8 cellular contexts compared by ENCODE assay signal in the genomic region with DNA sequence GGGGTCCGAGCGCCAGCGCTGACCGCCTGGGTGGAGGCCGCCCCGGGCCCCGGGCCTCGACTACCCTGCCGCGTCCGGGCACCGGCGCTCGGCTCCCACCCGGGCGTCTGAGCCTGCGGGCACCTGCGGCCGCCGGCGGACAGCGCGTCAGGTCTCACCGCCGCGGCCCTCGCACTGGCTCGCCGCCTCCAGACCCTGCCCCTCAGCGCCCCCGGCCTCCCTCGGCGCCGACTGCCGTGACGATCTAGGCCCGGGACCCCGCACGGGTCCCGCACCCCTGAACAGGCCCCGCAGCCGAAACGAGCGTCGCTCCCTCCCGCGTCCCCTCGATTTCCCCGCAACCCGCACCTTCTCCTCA. TPM values are rescaled to one million over a fixed set of nuclear protein-coding genes. Genes with fewer than 3 reads are reported as not detected.
DNase-seq lines count a peak whose midpoint lies in the region; ATAC-seq and TF ChIP-seq lines count a peak whose summit lies in the region.

No MANE protein-coding gene starts in this region.

- H3K36me3 ChIP-seq in CD8-positive, alpha-beta T cell (ENCODE audit: insufficient read depth, low read length) = peaks cover 6% of the 10 kb centered on the region
- peaks cover 20% of the 10 kb centered on the region for H3K36me3 ChIP-seq in iPS-18a (ENCODE audit: control insufficient read depth, low read depth, low read length)

- H3K4me3 Mint-ChIP-seq in CD8-positive, alpha-beta T cell = peak overlapping the region; percentile 99
- peak overlapping the region; percentile 100 for H3K4me3 Mint-ChIP-seq in activated naive CD4-positive, alpha-beta T cell treated with anti-CD3 and anti-CD28 coated beads, Interleukin-2, amount 50 U/mL, for 24 hours

- H3K4me1 ChIP-seq in CD8-positive, alpha-beta T cell (ENCODE audit: insufficient read depth, low read length) = peaks cover 13% of the 10 kb centered on the region
- H3K4me1 ChIP-seq in iPS-18a (ENCODE audit: control insufficient read depth, low read depth, low read length) = peaks cover 8% of the 10 kb centered on the region

- H3K9ac ChIP-seq in iPS-18a (ENCODE audit: low read length) = peak overlapping the region; percentile 86

- peaks cover 19% of the 10 kb centered on the region for H3K4me1 Mint-ChIP-seq in CD8-positive, alpha-beta T cell (ENCODE audit: low read depth)
- H3K4me1 Mint-ChIP-seq in activated naive CD4-positive, alpha-beta T cell treated with anti-CD3 and anti-CD28 coated beads, Interleukin-2, amount 50 U/mL, for 24 hours = peaks cover 15% of the 10 kb centered on the region

- peak overlapping the region; percentile 81 for H3K27ac ChIP-seq in CD8-positive, alpha-beta T cell (ENCODE audit: low read depth, low read length)
- peak overlapping the region; percentile 48 for H3K27ac ChIP-seq in iPS-18a (ENCODE audit: low read length)

- peak overlapping the region; percentile 97 for H3K27ac Mint-ChIP-seq in CD8-positive, alpha-beta T cell
- H3K27ac Mint-ChIP-seq in activated naive CD4-positive, alpha-beta T cell treated with anti-CD3 and anti-CD28 coated beads, Interleukin-2, amount 50 U/mL, for 24 hours = peak overlapping the region; percentile 97

- DNase-seq in CD8-positive, alpha-beta T cell = peak in 3 of 7 experiments; percentile 10 to 49 (median 23)
- DNase-seq in stimulated activated CD8-positive, alpha-beta memory T cell treated with anti-CD3 and anti-CD28 coated beads, Interleukin-4, amount 100 ng/mL, for 48 hours = peak; percentile 27
- DNase-seq in ecto neural progenitor cell (ENCODE audit: low spot score) (no peak), foreskin melanocyte (no peak)

- no peaks in the 10 kb centered on the region for H3K27me3 ChIP-seq in CD8-positive, alpha-beta T cell (ENCODE audit: insufficient read depth, low read length)
- H3K27me3 ChIP-seq in iPS-18a (ENCODE audit: control insufficient read depth, insufficient read depth, low read length) = no peaks in the 10 kb centered on the region

- peak overlapping the region; percentile 78 for H3K4me3 ChIP-seq in CD8-positive, alpha-beta T cell (ENCODE audit: low read depth, low read length)
- H3K4me3 ChIP-seq in iPS-18a (ENCODE audit: low read length) = peak overlapping the region; percentile 93

- POLR2A ChIA-PET in CD8-positive, alpha-beta T cell (lab: Charles Lee) = no interaction called here

- H3K27me3 Mint-ChIP-seq in CD8-positive, alpha-beta T cell (ENCODE audit: low read depth) = no peaks in the 10 kb centered on the region
- no peaks in the 10 kb centered on the region for H3K27me3 Mint-ChIP-seq in activated naive CD4-positive, alpha-beta T cell treated with anti-CD3 and anti-CD28 coated beads, Interleukin-2, amount 50 U/mL, for 24 hours

- intact Hi-C loops in CD8-positive, alpha-beta T cell (cut with DNase I, micrococcal nuclease) = loop anchor here (1.0 to 10.0 kb wide), 7 partner anchors 28 to 1659 kb away; partner anchors contain the start of genes UNC45A (in 2 of the 2), VPS33B (in 2 of the 2), AP3S2 (in 1 of the 2) and BLM (in 1 of the 2)

- peak; percentile 10 for ATAC-seq in CD8-positive, alpha-beta T cell
- peak; percentile 17 for ATAC-seq in GM19452 (IDR thresholded peaks at IDR 0.05; ENCODE audit: unreplicated experiment)
- ATAC-seq in HG03460 (IDR thresholded peaks at IDR 0.05; ENCODE audit: unreplicated experiment) = peak; percentile 16

- no peaks in the 10 kb centered on the region for H3K9me3 ChIP-seq in CD8-positive, alpha-beta T cell (ENCODE audit: low read length)
- H3K9me3 ChIP-seq in iPS-18a (ENCODE audit: control insufficient read depth, low read depth, low read length) = no peaks in the 10 kb centered on the region

- no peaks in the 10 kb centered on the region for H3K9me3 Mint-ChIP-seq in CD8-positive, alpha-beta T cell
- no peaks in the 10 kb centered on the region for H3K9me3 Mint-ChIP-seq in activated naive CD4-positive, alpha-beta T cell treated with anti-CD3 and anti-CD28 coated beads, Interleukin-2, amount 50 U/mL, for 24 hours

- H3K36me3 Mint-ChIP-seq in CD8-positive, alpha-beta T cell = peaks cover 23% of the 10 kb centered on the region
- H3K36me3 Mint-ChIP-seq in activated naive CD4-positive, alpha-beta T cell treated with anti-CD3 and anti-CD28 coated beads, Interleukin-2, amount 50 U/mL, for 24 hours = peaks cover 3% of the 10 kb centered on the region

- CTCF ChIA-PET in CD8-positive, alpha-beta T cell (lab: Charles Lee) = no interaction called here

- no peak for TF ChIP-seq CTCF in CD8-positive, alpha-beta T cell (IDR thresholded peaks at IDR 0.05)

RNA-seq across cellular contexts. Expression of gene PRC1, which starts 0.3 kb away (rescaled TPM):
- total RNA-seq in CD8-positive, alpha-beta T cell = 10 to 100 TPM; 24.6 to 31.3 TPM

RNA-seq across cellular contexts. Expression of gene VPS33B, which starts 28.4 kb away (rescaled TPM):
- total RNA-seq in CD8-positive, alpha-beta T cell = 10 to 100 TPM; 30.1 to 33.0 TPM

RNA-seq across cellular contexts. Expression of gene RCCD1, which starts 39.4 kb away (rescaled TPM):
- 1 to 10 TPM; 3.9 to 4.1 TPM for total RNA-seq in CD8-positive, alpha-beta T cell

RNA-seq across cellular contexts. Expression of gene UNC45A, which starts 59.0 kb away (rescaled TPM):
- 10 to 100 TPM; 18.2 to 21.0 TPM for total RNA-seq in CD8-positive, alpha-beta T cell
